Comparison of ENCODE assay signal across 8 cellular contexts in genomic region chr3:98763076-98763475, GRCh38. TPM values are rescaled to one million over a fixed set of nuclear protein-coding genes. Genes with fewer than 3 reads are reported as not detected.
DNase-seq lines count a peak whose midpoint lies in the region; ATAC-seq, FAIRE-seq and TF ChIP-seq lines count a peak whose summit lies in the region.

TSS of gene ST3GAL6 (plus strand) at chr3:98763340. CDS start at chr3:98768441, 5,101 bp downstream.

- no peak within 1 kb of the TSS for H2BK5ac ChIP-seq in H1 (ENCODE audit: low read depth, low read length)

- no peak within 1 kb of the TSS for H2BK12ac ChIP-seq in H1 (ENCODE audit: low read depth, low read length)

- H3K4me1 ChIP-seq in KMS-11 (ENCODE audit: low read depth, poor library complexity, severe bottlenecking): peaks cover 100% of the 10 kb centered on the region
- peaks cover 0 to 4% (median 0%) of the 10 kb centered on the region in 4 experiments; a peak in 1 of 7 replicates for H3K4me1 ChIP-seq in H1 (replicated peaks in 1 of 4; ENCODE audit: control insufficient read depth in 3 of 4, insufficient read depth in 4 of 4, low read length in 3 of 4)
- H3K4me1 ChIP-seq in pancreas: peaks cover 0 to 9% (median 0%) of the 10 kb centered on the region in 3 donors

- H2AK5ac ChIP-seq in H1 (ENCODE audit: low read depth, low read length): no peak within 1 kb of the TSS

- 0 out of 2 replicates have a peak within 1 kb of the TSS, but pooled peaks have one; percentile 27 for H2BK20ac ChIP-seq in H1 (ENCODE audit: low read length)

- no peak for TF ChIP-seq POLR2A in H1 (IDR thresholded peaks at IDR 0.05; ENCODE audit: control extremely low read depth in 1 of 2, low read depth in 2 of 2, low read length in 2 of 2)

- no peaks in the 10 kb centered on the region for H3K9me3 ChIP-seq in H1 (ENCODE audit: insufficient read depth in 2 of 2, low read depth in 1 of 2, low read length in 1 of 2)
- H3K9me3 ChIP-seq in pancreas: no peaks in the 10 kb centered on the region

- H4K8ac ChIP-seq in H1 (ENCODE audit: extremely low read depth, insufficient read depth, low read length): no peak within 1 kb of the TSS

- FAIRE-seq in H1 (lab: Jason Lieb, UNC) (no peak), pancreas (lab: Jason Lieb, UNC) (no peak)

- peak within 1 kb of the TSS; percentile 9; the same call in 1 of the 2 replicates for H3K9ac ChIP-seq in KMS-11
- no peak within 1 kb of the TSS for H3K9ac ChIP-seq in H1 (replicated peaks in 1 of 4; ENCODE audit: extremely low read depth in 1 of 4, low read depth in 3 of 4, low read length in 3 of 4)

- H3K36me3 ChIP-seq in KMS-11 (ENCODE audit: insufficient read depth) (no peaks in the 10 kb centered on the region; the same call in 1 of the 2 replicates), H1 (ENCODE audit: control insufficient read depth in 2 of 4, insufficient read depth in 4 of 4, low read length in 3 of 4) (no peaks in the 10 kb centered on the region), pancreas (no peaks in the 10 kb centered on the region)

- H3K79me1 ChIP-seq in H1 (ENCODE audit: low read depth, low read length): no peaks in the 10 kb centered on the region

- H3K4me3 ChIP-seq in GM12864 (ENCODE audit: low read depth, low read length): peak within 1 kb of the TSS; percentile 21; the same call in 1 of the 2 replicates
- H3K4me3 ChIP-seq in KMS-11 (IDR thresholded peaks at IDR 0.05; ENCODE audit: insufficient read depth, low read depth, low read length): no peak within 1 kb of the TSS
- H3K4me3 ChIP-seq in H1 (ENCODE audit: extremely low read depth in 1 of 4, insufficient read depth in 2 of 4, low read depth in 3 of 4, low read length in 4 of 4): no peak within 1 kb of the TSS
- peak within 1 kb of the TSS in 1 of 4 donors; percentile 17 for H3K4me3 ChIP-seq in pancreas

- no peak within 1 kb of the TSS for H2BK15ac ChIP-seq in H1 (ENCODE audit: low read length)

- DNase-seq in GM12864 (ENCODE audit: low read depth): no peak
- DNase-seq in H1 (ENCODE audit: low read depth in 1 of 2, low spot score in 2 of 2): no peak
- DNase-seq in pancreas: peak in 1 of 6 donors; percentile 42
- no peak for DNase-seq in COR-L47 (lab: John Stamatoyannopoulos, UW)
- DNase-seq in NCI-H226: no peak
- DNase-seq in SK-N-DZ (ENCODE audit: low spot score): no peak

- H3K18ac ChIP-seq in H1 (ENCODE audit: extremely low read depth, low read length): no peak within 1 kb of the TSS

- TF ChIP-seq CTCF in GM12864 (IDR thresholded peaks at IDR 0.05; ENCODE audit: low read depth, low read length, missing control alignments) (no peak), KMS-11 (conservative IDR thresholded peaks at IDR 0.05; ENCODE audit: low read depth, low read length) (no peak), H1 (IDR thresholded peaks at IDR 0.05; ENCODE audit: control extremely low read depth in 1 of 3, insufficient read depth in 1 of 3, low read depth in 1 of 3, low read length in 3 of 3) (no peak), pancreas (IDR thresholded peaks at IDR 0.05) (no peak)

- no peak for TF ChIP-seq RAD21 in H1 (IDR thresholded peaks at IDR 0.05 in 1 of 2, conservative IDR thresholded peaks at IDR 0.05 in 1 of 2; ENCODE audit: low read depth in 2 of 2, low read length in 2 of 2)

- H3K4me2 ChIP-seq in KMS-11 (peak within 1 kb of the TSS; percentile 95), H1 (ENCODE audit: insufficient read depth in 1 of 2, low read depth in 2 of 2, low read length in 2 of 2) (no peak within 1 kb of the TSS)

- H3K27me3 ChIP-seq in KMS-11 (ENCODE audit: insufficient read depth, low read depth) (no peaks in the 10 kb centered on the region), H1 (replicated peaks in 1 of 4; ENCODE audit: control insufficient read depth in 3 of 4, extremely low read depth in 1 of 4, insufficient read depth in 3 of 4, low read length in 3 of 4) (no peaks in the 10 kb centered on the region), pancreas (no peaks in the 10 kb centered on the region)

- CTCF ChIA-PET in H1 (lab: Charles Lee; ENCODE audit: partially characterized antibody): interaction anchor here (1.7 kb wide), 1 partner anchor 160 kb away, joined by 4 read pairs; no protein-coding TSS in a partner anchor

- TF ChIP-seq EP300 in H1 (IDR thresholded peaks at IDR 0.05; ENCODE audit: borderline replicate concordance in 1 of 2, low read depth in 2 of 2, low read length in 2 of 2): no peak

- H3K79me2 ChIP-seq in KMS-11 (ENCODE audit: insufficient read depth, low read depth) (peaks cover 67% of the 10 kb centered on the region), H1 (ENCODE audit: control insufficient read depth in 1 of 2, insufficient read depth in 2 of 2, low read length in 2 of 2) (no peaks in the 10 kb centered on the region)

- no peak within 1 kb of the TSS for H2BK120ac ChIP-seq in H1 (replicated peaks; ENCODE audit: low read depth, low read length)

- ATAC-seq in pancreas: peak in 3 of 4 donors; percentile 59 to 68 (median 68)
- no peak for ATAC-seq in GM18873 (IDR thresholded peaks at IDR 0.05; ENCODE audit: low FRiP score, unreplicated experiment)

- no peak within 1 kb of the TSS for H3K56ac ChIP-seq in H1 (replicated peaks; ENCODE audit: insufficient read length, low read depth, low read length)

- intact Hi-C loops in pancreas (cut with DNase I): no loop called here

- no peak within 1 kb of the TSS for H4K5ac ChIP-seq in H1 (ENCODE audit: insufficient read length, low read depth, low read length)

- no peak within 1 kb of the TSS for H3K14ac ChIP-seq in H1 (ENCODE audit: insufficient read length)

- WGBS in H1 (ENCODE audit: extremely low coverage in 1 of 2, insufficient coverage in 1 of 2, insufficient read length in 1 of 2, insufficient replicate concordance in 2 of 2, low coverage in 1 of 2, low lambda C conversion rate in 2 of 2, missing lambda C conversion rate in 1 of 2), 2 experiments: 79% methylated on average over 1 of the region's 1 CpG; no CpG with 5 or more reads in 1 of the 2 experiments
- 44 to 45% methylated on average over 1 of the region's 1 CpG for WGBS in pancreas, 2 donors

- no peak within 1 kb of the TSS for H3K23ac ChIP-seq in H1 (ENCODE audit: insufficient read length)

- H2AFZ ChIP-seq in KMS-11 (ENCODE audit: low read depth) (no peak within 1 kb of the TSS), H1 (ENCODE audit: low read length) (no peak within 1 kb of the TSS)

- H4K91ac ChIP-seq in H1 (replicated peaks; ENCODE audit: insufficient read length, low read length): no peak within 1 kb of the TSS

- POLR2A ChIA-PET in H1 (lab: Charles Lee; ENCODE audit: partially characterized antibody): interaction anchor here (1.5 kb wide), 1 partner anchor 22 kb away, joined by 3 read pairs; no protein-coding TSS in a partner anchor

- peak within 1 kb of the TSS; percentile 68 for H3K27ac ChIP-seq in KMS-11
- H3K27ac ChIP-seq in H1 (ENCODE audit: low read depth, low read length): no peak within 1 kb of the TSS
- H3K27ac ChIP-seq in pancreas: no peak within 1 kb of the TSS

- no peaks in the 10 kb centered on the region for H3K23me2 ChIP-seq in H1 (ENCODE audit: low read depth, low read length)

- H3K4ac ChIP-seq in H1 (replicated peaks; ENCODE audit: insufficient read length, low read depth, low read length): no peak within 1 kb of the TSS

- H4K20me1 ChIP-seq in KMS-11 (ENCODE audit: insufficient read depth) (no peaks in the 10 kb centered on the region), H1 (replicated peaks in 1 of 2; ENCODE audit: control insufficient read depth in 1 of 2, insufficient read depth in 2 of 2, low read length in 2 of 2) (no peaks in the 10 kb centered on the region)

TF ChIP-seq in H1, 55 proteins besides CTCF, POLR2A, EP300 and RAD21:
- TF ChIP-seq BCL11A (IDR thresholded peaks at IDR 0.05; ENCODE audit: low read depth in 2 of 2, low read length in 2 of 2) (no peak), TCF12 (IDR thresholded peaks at IDR 0.05; ENCODE audit: low read depth, low read length) (no peak), MAX (IDR thresholded peaks at IDR 0.05) (no peak), BACH1 (IDR thresholded peaks at IDR 0.05; ENCODE audit: low read length) (no peak), SRF (IDR thresholded peaks at IDR 0.05; ENCODE audit: low read depth, low read length) (no peak), USF2 (IDR thresholded peaks at IDR 0.05; ENCODE audit: low read length) (no peak), CTBP2 (IDR thresholded peaks at IDR 0.05; ENCODE audit: borderline replicate concordance, insufficient read depth, insufficient read length, low read length) (no peak), SIN3A (conservative IDR thresholded peaks at IDR 0.05 in 1 of 2, IDR thresholded peaks at IDR 0.05 in 1 of 2; ENCODE audit: low read depth in 1 of 2, low read length in 2 of 2) (no peak)
TF ChIP-seq in H1: peak in this region for 0.

RNA-seq across cellular contexts. Expression of gene ST3GAL6, which starts in this region (rescaled TPM):
- 6.1 and 7.6 TPM in 2 replicates for total RNA-seq in H1 (2021; fragmentation: NEBNext Ultra II Directional; extraction: Animal tissue kit (Norgen Biotek cat#: 25700))
- polyA plus RNA-seq in H1 (2011; rRNA removed) (2.6 and 3.3 TPM in 2 replicates), pancreas (10 to 100 TPM in 1 of 2 donors, 1 to 10 TPM in 1; 5.7 to 16.1 TPM)
- 4.4 TPM for polyA plus RNA-seq in H1 (2011; cell fraction: cytosol; rRNA removed)
- 4.8 TPM for polyA plus RNA-seq in H1 (2011; cell fraction: nucleus; rRNA removed)
- polyA plus RNA-seq in H1 (2012, experiment 1 of 2): 3.2 to 6.0 TPM (median 4.5 TPM) in 4 replicates
- 0.77 TPM for polyA plus RNA-seq in H1 (2012, experiment 2 of 2)
- 4.7 TPM for polyA plus RNA-seq in H1 (2013, experiment 1 of 2)
- polyA plus RNA-seq in H1 (2013, experiment 2 of 2): 4.1 TPM
- polyA minus RNA-seq in H1 (2011; rRNA and poly(A)+ RNA removed): 3.9 and 5.4 TPM in 2 replicates
- 9.9 TPM for polyA minus RNA-seq in H1 (2011; cell fraction: cytosol; rRNA and poly(A)+ RNA removed)
- polyA minus RNA-seq in H1 (2011; cell fraction: nucleus; rRNA and poly(A)+ RNA removed): 10.3 TPM
- total RNA-seq in pancreas: 1 to 10 TPM; 3.6 to 9.5 (median 6.7) TPM
- polyA plus RNA-seq in SK-N-DZ (2014; cell fraction: cytosol; rRNA removed): 39.2 and 43.0 TPM in 2 replicates
- 52.6 and 56.4 TPM in 2 replicates for polyA plus RNA-seq in SK-N-DZ (2014; cell fraction: nucleus; rRNA removed)
